14 cellular contexts compared by ENCODE assay signal in the genomic region with DNA sequence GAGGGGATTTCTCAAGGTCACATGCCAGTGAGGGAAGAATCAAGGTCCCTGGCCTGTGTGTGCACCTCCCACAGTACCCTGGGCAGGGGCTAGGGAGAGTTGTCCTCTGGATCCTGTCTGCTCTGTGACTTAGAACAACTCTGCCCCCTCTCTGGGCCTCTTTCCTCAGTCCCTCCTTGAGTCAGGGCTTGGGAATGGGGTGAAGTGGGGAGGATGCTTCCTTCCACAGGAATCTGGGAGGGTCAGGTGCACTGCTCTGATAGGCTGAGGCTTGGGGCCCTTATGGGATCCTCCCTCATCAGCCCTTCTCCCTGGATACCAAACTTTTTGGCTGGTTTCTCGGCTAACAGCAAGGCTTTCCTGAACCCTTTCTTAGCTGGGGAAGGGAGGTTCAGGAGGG. TPM values are rescaled to one million over a fixed set of nuclear protein-coding genes. Genes with fewer than 3 reads are reported as not detected.
DNase-seq lines count a peak whose midpoint lies in the region; ATAC-seq, FAIRE-seq and TF ChIP-seq lines count a peak whose summit lies in the region.
"Had no signal": no experiment of that assay in that cellular context is flagged by ENCODE, and none has a peak within 500 bp of the region (broad histone marks: within the 10 kb centered on the region; RNA-seq: fewer than 3 reads in every experiment).

No MANE protein-coding gene starts in this region.

- H3K4me1 ChIP-seq in right cardiac atrium (ENCODE audit: control insufficient read depth, insufficient read depth, low read length) (peaks cover 13% of the 10 kb centered on the region), body of pancreas (peaks cover 83% of the 10 kb centered on the region), aorta (ENCODE audit: control insufficient read depth in 1 of 2, insufficient read depth in 2 of 2, low read length in 2 of 2) (no peaks in the 10 kb centered on the region), ovary (ENCODE audit: insufficient read depth) (peaks cover 14% of the 10 kb centered on the region)

- intact Hi-C loops in right cardiac atrium (cut with DNase I) (loop anchor here (5.0 to 10.0 kb wide), 3 partner anchors 51 to 101 kb away; no protein-coding TSS in a partner anchor), Right ventricle myocardium superior (cut with DNase I) (loop anchor here (5.0 kb wide), 1 partner anchor 101 kb away; no protein-coding TSS in a partner anchor), body of pancreas (cut with DNase I) (no loop called here), aorta (cut with DNase I) (loop anchor here (2.0 to 5.0 kb wide), 3 partner anchors 36 to 101 kb away; no protein-coding TSS in a partner anchor), ovary (cut with DNase I) (loop anchor here in 3 of 4 donors (5.0 kb wide), 3 partner anchors 46 to 101 kb away; no protein-coding TSS in a partner anchor)

- DNase-seq in right cardiac atrium (no peak), Right ventricle myocardium superior (no peak), body of pancreas (no peak), aorta (no peak), GM12892 (ENCODE audit: insufficient read length) (no peak), SKM-1 (lab: John Stamatoyannopoulos, UW; ENCODE audit: unreplicated experiment) (no peak), ovary (no peak)
- DNase-seq: activated gamma-delta T cell; stimulated activated CD8-positive, alpha-beta memory T cell treated with anti-CD3 and anti-CD28 coated beads, Interleukin-4, amount 100 ng/mL, for 48 hours had no signal

- no peak for ATAC-seq in right cardiac atrium
- no peak for ATAC-seq in Right ventricle myocardium superior (ENCODE audit: poor library complexity)
- no peak for ATAC-seq in body of pancreas
- no peak for ATAC-seq in aorta (ENCODE audit: low FRiP score)

- H3K9me3 ChIP-seq in right cardiac atrium (ENCODE audit: control insufficient read depth, low read length) (no peaks in the 10 kb centered on the region), body of pancreas (no peaks in the 10 kb centered on the region), iPS-18c (ENCODE audit: control insufficient read depth, insufficient read depth, low read length) (no peaks in the 10 kb centered on the region), aorta (ENCODE audit: control insufficient read depth, low read length) (no peaks in the 10 kb centered on the region), ovary (no peaks in the 10 kb centered on the region)

- TF ChIP-seq POLR2A in body of pancreas (IDR thresholded peaks at IDR 0.05) = no peak
- TF ChIP-seq POLR2A in GM12892 (IDR thresholded peaks at IDR 0.05; ENCODE audit: low read depth, low read length) = no peak
- TF ChIP-seq POLR2A in ovary (IDR thresholded peaks at IDR 0.05) = no peak

- H3K4me3 ChIP-seq in right cardiac atrium (ENCODE audit: low read length) (no peak overlapping the region), body of pancreas (no peak overlapping the region), iPS-18c (ENCODE audit: insufficient read depth, low read depth, low read length) (peak overlapping the region; percentile 34; the same call in 1 of the 2 replicates), aorta (ENCODE audit: low read length in 2 of 2) (no peak overlapping the region), ovary (no peak overlapping the region)

- WGBS in right cardiac atrium = 56% methylated on average over 1 of the region's 1 CpG
- 60% methylated on average over 1 of the region's 1 CpG; no CpG with 5 or more reads in 1 of the 2 donors for WGBS in body of pancreas, 2 donors
- WGBS in aorta, 2 donors = 25 to 28% methylated on average over 1 of the region's 1 CpG
- WGBS in ovary, 3 donors = 49 to 63% (median 50%) methylated on average over 1 of the region's 1 CpG

- TF ChIP-seq EP300 in ovary (IDR thresholded peaks at IDR 0.05) = no peak

- H3K36me3 ChIP-seq in body of pancreas (replicated peaks in 1 of 2; ENCODE audit: insufficient read depth in 1 of 2, low read depth in 2 of 2) (no peaks in the 10 kb centered on the region), aorta (ENCODE audit: control insufficient read depth in 1 of 2, insufficient read depth in 2 of 2, low read length in 1 of 2) (no peaks in the 10 kb centered on the region), ovary (no peaks in the 10 kb centered on the region)

- H3K27me3 ChIP-seq in right cardiac atrium (ENCODE audit: control insufficient read depth, insufficient read depth) (no peaks in the 10 kb centered on the region), body of pancreas (no peaks in the 10 kb centered on the region), aorta (ENCODE audit: control insufficient read depth in 1 of 2, insufficient read depth in 2 of 2, low read length in 1 of 2) (peaks cover 0 to 2% of the 10 kb centered on the region in 2 donors), ovary (no peaks in the 10 kb centered on the region)

- no peak for TF ChIP-seq CTCF in body of pancreas (IDR thresholded peaks at IDR 0.05)
- TF ChIP-seq CTCF in ovary (IDR thresholded peaks at IDR 0.05) = no peak

- FAIRE-seq in GM12892 (lab: Jason Lieb, UNC) = no peak
- FAIRE-seq: RCC 7860 had no signal

- peak overlapping the region; percentile 25 for H3K27ac ChIP-seq in right cardiac atrium (ENCODE audit: low read length)
- H3K27ac ChIP-seq in body of pancreas = peak overlapping the region; percentile 44 to 88 (median 77)
- peak overlapping the region; percentile 7 to 29 for H3K27ac ChIP-seq in aorta (ENCODE audit: low read depth in 1 of 2, low read length in 2 of 2)
- no peak overlapping the region for H3K27ac ChIP-seq in ovary
- H3K27ac ChIP-seq: VCaP had no signal

RNA-seq across cellular contexts. Expression of gene TRNP1, which starts 2.5 kb away (rescaled TPM):
- total RNA-seq in right cardiac atrium = 10 to 100 TPM; 45.9 to 52.4 (median 49.1) TPM
- polyA plus RNA-seq in right cardiac atrium = 64.6 TPM
- total RNA-seq in Right ventricle myocardium superior = 31.7 TPM
- total RNA-seq in body of pancreas = 10 to 100 TPM; 17.1 to 32.6 TPM
- total RNA-seq in aorta = 10 to 100 TPM; 15.0 to 16.3 TPM
- polyA plus RNA-seq in aorta = 10 to 100 TPM; 15.2 to 30.8 TPM
- not detected for polyA plus RNA-seq in GM12892 (2012; ENCODE audit: missing spikeins)
- total RNA-seq in ovary = 10 to 100 TPM in 1 of 7 donors, 1 to 10 TPM in 3, under 1 TPM in 3; 0.25 to 23.8 (median 2.9) TPM
- 10 to 100 TPM in 1 of 2 donors, 1 to 10 TPM in 1; 4.2 to 18.0 TPM for polyA plus RNA-seq in ovary
- polyA plus RNA-seq: IgD-negative memory B cell had no signal

RNA-seq across cellular contexts. Expression of gene TENT5B, which starts 16.6 kb away (rescaled TPM):
- total RNA-seq in right cardiac atrium (10 to 100 TPM; 27.5 to 32.4 (median 30.7) TPM), Right ventricle myocardium superior (34.6 TPM), body of pancreas (1 to 10 TPM; 2.6 to 3.9 TPM), aorta (10 to 100 TPM; 20.6 to 73.9 TPM), ovary (1 to 10 TPM in 6 of 7 donors, under 1 TPM in 1; 0.33 to 7.4 (median 2.3) TPM)
- polyA plus RNA-seq in right cardiac atrium (28.6 TPM), aorta (10 to 100 TPM; 10.4 to 23.7 TPM), ovary (1 to 10 TPM; 2.9 to 5.3 TPM)
- not detected for polyA plus RNA-seq in GM12892 (2012; ENCODE audit: missing spikeins)
- polyA plus RNA-seq: IgD-negative memory B cell had no signal

RNA-seq across cellular contexts. Expression of gene KDF1, which starts 35.8 kb away (rescaled TPM):
- total RNA-seq in right cardiac atrium (1 to 10 TPM in 1 of 4 donors, under 1 TPM in 3; 0.19 to 1.2 (median 0.88) TPM), Right ventricle myocardium superior (0.35 TPM), body of pancreas (10 to 100 TPM; 13.8 to 18.7 TPM), aorta (not detected), ovary (10 to 100 TPM in 1 of 7 donors, 1 to 10 TPM in 1, under 1 TPM in 2, not detected in 3; 0.59 to 11.0 (median 0.84) TPM)
- polyA plus RNA-seq in right cardiac atrium (0.54 TPM), aorta (1 to 10 TPM in 1 of 2 donors, under 1 TPM in 1; 0.23 to 1.6 TPM), ovary (under 1 TPM in 1 of 2 donors, not detected in 1; 0.08 TPM)
- 0.15 TPM for polyA plus RNA-seq in GM12892 (2012; ENCODE audit: missing spikeins)
- total RNA-seq: lung microvascular endothelial cell had no signal

Comparison
In these comparisons a context has a peak if more than half of its experiments do, and no peak if none do; other contexts are left out.
1. H3K27ac ChIP-seq: peak in right cardiac atrium (single experiment), body of pancreas (4 of 4) and aorta (2 of 2); none in ovary (0 of 2).